In genomic region chr10:95560288-95561199, GRCh38 we compare ENCODE assay signal across 8 cellular contexts. TPM values are rescaled to one million over a fixed set of nuclear protein-coding genes. Genes with fewer than 3 reads are reported as not detected.
A peak's percentile ranks its signal among the peaks of the same experiment; 100 is the strongest.
DNase-seq lines count a peak whose midpoint lies in the region; ATAC-seq and TF ChIP-seq lines count a peak whose summit lies in the region.

No MANE protein-coding gene starts in this region.

- H3K4me1 Mint-ChIP-seq in activated naive CD8-positive, alpha-beta T cell treated with anti-CD3 and anti-CD28 coated beads for 36 hours: peaks cover 9% of the 10 kb centered on the region
- peaks cover 22% of the 10 kb centered on the region for H3K4me1 Mint-ChIP-seq in progenitor cell of endocrine pancreas (ENCODE audit: low read depth)

- H3K36me3 ChIP-seq in heart right ventricle (no peaks in the 10 kb centered on the region), aorta (ENCODE audit: control insufficient read depth in 1 of 2, insufficient read depth in 2 of 2, low read length in 1 of 2) (no peaks in the 10 kb centered on the region)

- H3K27me3 ChIP-seq in heart right ventricle (peaks cover 0 to 8% (median 0%) of the 10 kb centered on the region in 7 donors), aorta (ENCODE audit: control insufficient read depth in 1 of 2, insufficient read depth in 2 of 2, low read length in 1 of 2) (no peaks in the 10 kb centered on the region)

- TF ChIP-seq CTCF in AG09309 (IDR thresholded peaks at IDR 0.05; ENCODE audit: control insufficient read depth, insufficient read depth, low read depth, low read length, missing control alignments) (no peak), heart right ventricle (IDR thresholded peaks at IDR 0.05) (no peak), progenitor cell of endocrine pancreas (IDR thresholded peaks at IDR 0.05; ENCODE audit: unreplicated experiment) (no peak)

- H3K27ac Mint-ChIP-seq in activated naive CD8-positive, alpha-beta T cell treated with anti-CD3 and anti-CD28 coated beads for 36 hours: peak overlapping the region; percentile 70
- peak overlapping the region; percentile 98 for H3K27ac Mint-ChIP-seq in progenitor cell of endocrine pancreas

- H3K4me3 Mint-ChIP-seq in activated naive CD8-positive, alpha-beta T cell treated with anti-CD3 and anti-CD28 coated beads for 36 hours: peak overlapping the region; percentile 95
- H3K4me3 Mint-ChIP-seq in progenitor cell of endocrine pancreas (ENCODE audit: low read depth): peak overlapping the region; percentile 96

- intact Hi-C loops in heart right ventricle (cut with DNase I): loop anchor here in 6 of 10 donors (2.0 to 10.0 kb wide), 6 partner anchors 82 to 130 kb away; no protein-coding TSS in a partner anchor
- intact Hi-C loops in aorta (cut with DNase I): loop anchor here in 1 of 2 donors (5.0 kb wide), 2 partner anchors 42 to 118 kb away; no protein-coding TSS in a partner anchor

- peaks cover 7% of the 10 kb centered on the region for H3K27me3 Mint-ChIP-seq in activated naive CD8-positive, alpha-beta T cell treated with anti-CD3 and anti-CD28 coated beads for 36 hours
- H3K27me3 Mint-ChIP-seq in progenitor cell of endocrine pancreas: peaks cover 47% of the 10 kb centered on the region

- H3K27ac ChIP-seq in heart right ventricle (peak overlapping the region; percentile 81 to 94 (median 90)), aorta (ENCODE audit: low read depth in 1 of 2, low read length in 2 of 2) (peak overlapping the region; percentile 78 to 95)

- peaks cover 3 to 60% (median 36%) of the 10 kb centered on the region in 9 donors for H3K4me1 ChIP-seq in heart right ventricle
- no peaks in the 10 kb centered on the region for H3K4me1 ChIP-seq in aorta (ENCODE audit: control insufficient read depth in 1 of 2, insufficient read depth in 2 of 2, low read length in 2 of 2)

- no peaks in the 10 kb centered on the region for H3K9me3 ChIP-seq in heart right ventricle
- H3K9me3 ChIP-seq in aorta (ENCODE audit: control insufficient read depth, low read length): no peaks in the 10 kb centered on the region

- WGBS in heart right ventricle, 2 donors: 1% methylated on average over 48 of the region's 48 CpGs
- WGBS in aorta, 2 donors: 1% methylated on average over 48 of the region's 48 CpGs

- no peak for DNase-seq in AG09309 (ENCODE audit: low read depth)
- DNase-seq in RPMI7951 (ENCODE audit: low read depth): peak; percentile 8
- peak; percentile 46 for DNase-seq in activated naive CD8-positive, alpha-beta T cell treated with anti-CD3 and anti-CD28 coated beads for 36 hours
- peak; percentile 47 for DNase-seq in heart right ventricle
- peak; percentile 34 for DNase-seq in progenitor cell of endocrine pancreas (ENCODE audit: low spot score, unreplicated experiment)
- DNase-seq in aorta: peak; percentile 63 to 85
- no peak for DNase-seq in GOT3 (lab: John Stamatoyannopoulos, UW)

- H3K4me3 ChIP-seq in AG09309 (ENCODE audit: control insufficient read depth, low read depth, low read length) (peak overlapping the region; percentile 95), heart right ventricle (peak overlapping the region; percentile 85 to 99 (median 92)), aorta (ENCODE audit: low read length in 2 of 2) (peak overlapping the region; percentile 96 to 97)

- H3K36me3 Mint-ChIP-seq in activated naive CD8-positive, alpha-beta T cell treated with anti-CD3 and anti-CD28 coated beads for 36 hours: no peaks in the 10 kb centered on the region
- no peaks in the 10 kb centered on the region for H3K36me3 Mint-ChIP-seq in progenitor cell of endocrine pancreas (ENCODE audit: insufficient read depth)

- ATAC-seq in GM21723 (IDR thresholded peaks at IDR 0.05; ENCODE audit: unreplicated experiment): peak; percentile 23
- ATAC-seq in heart right ventricle: peak in 5 of 8 donors; percentile 4 to 15 (median 5)
- ATAC-seq in aorta (ENCODE audit: low FRiP score): peak; percentile 22

- no peaks in the 10 kb centered on the region for H3K9me3 Mint-ChIP-seq in activated naive CD8-positive, alpha-beta T cell treated with anti-CD3 and anti-CD28 coated beads for 36 hours
- H3K9me3 Mint-ChIP-seq in progenitor cell of endocrine pancreas (ENCODE audit: low read depth): no peaks in the 10 kb centered on the region

RNA-seq across cellular contexts. Expression of gene SORBS1, which starts 0.6 kb away (rescaled TPM):
- 1.4 and 2.1 TPM in 2 replicates for total RNA-seq in RPMI7951 (2014; rRNA removed; shearing (Covaris generic))
- under 1 TPM; 0.54 to 0.64 TPM for total RNA-seq in activated naive CD8-positive, alpha-beta T cell treated with anti-CD3 and anti-CD28 coated beads for 36 hours
- total RNA-seq in heart right ventricle (1,000 to 10,000 TPM in 6 of 10 donors, 100 to 1,000 TPM in 4; 528 to 1,253 (median 1,130) TPM), progenitor cell of endocrine pancreas (25.2 and 30.7 TPM in 2 replicates), aorta (1,000 to 10,000 TPM in 1 of 2 donors, 100 to 1,000 TPM in 1; 591 to 1,478 TPM)
- polyA plus RNA-seq in heart right ventricle (100 to 1,000 TPM; 140 to 350 TPM), aorta (100 to 1,000 TPM; 371 to 372 TPM)

Comparison
In these comparisons a context has a peak if more than half of its experiments do, and no peak if none do; other contexts are left out.
1. DNase-seq: peak in RPMI7951 (single experiment), activated naive CD8-positive, alpha-beta T cell treated with anti-CD3 and anti-CD28 coated beads for 36 hours (single experiment), heart right ventricle (2 of 2), progenitor cell of endocrine pancreas (single experiment) and aorta (2 of 2); none in AG09309 (single experiment) and GOT3 (single experiment).
2. RNA of gene SORBS1, which starts 0.6 kb away (total RNA-seq): 591 to 1,478 TPM in aorta and 528 to 1,253 TPM in heart right ventricle; 25.2 to 30.7 TPM in progenitor cell of endocrine pancreas, 1.4 to 2.1 TPM in RPMI7951 and 0.54 to 0.64 TPM in activated naive CD8-positive, alpha-beta T cell treated with anti-CD3 and anti-CD28 coated beads for 36 hours; every median in the first group is over 10 times any median in the second.
3. Peak in every context shown above with its lines, with median percentiles within 50 percentile points of each other: H3K4me3 ChIP-seq and ATAC-seq.